In the genomic region with DNA sequence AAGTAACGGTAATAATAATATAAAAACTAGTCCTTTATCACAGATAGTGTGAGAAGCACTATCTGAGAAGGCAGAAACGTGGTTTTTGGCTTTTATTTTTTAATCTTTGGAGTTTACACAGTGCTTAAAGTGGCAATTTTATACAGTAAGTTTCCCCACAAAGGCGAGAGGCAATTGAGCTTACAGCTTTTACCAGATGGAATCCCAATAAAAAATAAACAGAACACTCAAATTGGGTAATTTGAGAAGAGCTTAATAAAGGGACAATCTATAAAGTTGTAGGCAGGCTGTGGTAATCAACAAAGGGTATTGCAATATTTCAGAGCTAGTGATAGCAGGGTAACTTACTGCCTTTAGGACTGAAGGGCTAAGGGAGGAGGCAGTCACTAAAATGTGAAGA, we compare ENCODE assay signal across 3 cellular contexts.
DNase-seq lines count a peak whose midpoint lies in the region; ATAC-seq, FAIRE-seq and TF ChIP-seq lines count a peak whose summit lies in the region.
"Not testable (repeated sequence)": the region's sequence is repeated elsewhere in the genome, so short reads cannot be mapped to it uniquely, and the experiment has no call there.

No MANE protein-coding gene starts in this region.

- not testable (repeated sequence) for TF ChIP-seq RAD21 in K562 (CRISPR knock-in tag; conservative IDR thresholded peaks at IDR 0.05 in 1 of 2, IDR thresholded peaks at IDR 0.05 in 1 of 2)

- CTCF ChIA-PET in HEK293 (lab: Yijun Ruan, JAX); HEK293T (lab: Yijun Ruan, JAX); K562 (lab: Yijun Ruan, JAX; ENCODE audit: low intra/inter-chr PET ratio): not testable (repeated sequence)

- peak; percentile 23; the same call in 1 of the 3 replicates for ATAC-seq in K562

- TF ChIP-seq POLR2A in K562 (conservative IDR thresholded peaks at IDR 0.05): not testable (repeated sequence)

- H3K9me3 ChIP-seq in HEK293 (ENCODE audit: control insufficient read depth, insufficient read depth, low read depth, low read length); K562 (replicated peaks; ENCODE audit: control insufficient read depth, insufficient read depth, low read depth, low read length): not testable (repeated sequence)

- not testable (repeated sequence) for H3K27me3 ChIP-seq in K562 (ENCODE audit: control insufficient read depth in 2 of 2, insufficient read depth in 2 of 2, low read length in 2 of 2)

- not testable (repeated sequence) for H3K36me3 ChIP-seq in HEK293 (ENCODE audit: control insufficient read depth in 2 of 2, insufficient read depth in 1 of 2, low read length in 2 of 2); K562 (ENCODE audit: control insufficient read depth, insufficient read depth, low read length)

- 0% methylated on average over 1 of the region's 3 CpGs for WGBS in K562 (ENCODE audit: insufficient coverage, low coverage, missing lambda C conversion rate)

- not testable (repeated sequence) for H3K4me3 ChIP-seq in HEK293 (ENCODE audit: low read depth, low read length); K562

- not testable (repeated sequence) for H3K27ac ChIP-seq in HEK293 (ENCODE audit: extremely low read depth, low read depth, low read length); K562 (ENCODE audit: extremely low read depth, low read depth, low read length)

- in situ Hi-C loops in K562 (cut with MboI): not testable (repeated sequence)

- not testable (repeated sequence) for H2AFZ ChIP-seq in K562 (ENCODE audit: low read depth, low read length)

- not testable (repeated sequence) for H4K20me1 ChIP-seq in K562 (replicated peaks; ENCODE audit: control insufficient read depth, insufficient read depth, low read length)

- intact Hi-C loops in K562 (cut with micrococcal nuclease): not testable (repeated sequence)

- not testable (repeated sequence) for H3K4me1 ChIP-seq in HEK293 (ENCODE audit: control insufficient read depth, insufficient read depth, low read length); K562 (replicated peaks in 1 of 2; ENCODE audit: control insufficient read depth in 2 of 2, insufficient read depth in 2 of 2, low read length in 2 of 2)

- H3K9ac ChIP-seq in K562 (ENCODE audit: insufficient read depth in 1 of 2, low read depth in 2 of 2, low read length in 2 of 2): not testable (repeated sequence)

- not testable (repeated sequence) for H3K9me1 ChIP-seq in K562 (ENCODE audit: control insufficient read depth, insufficient read depth, low read length)

- not testable (repeated sequence) for TF ChIP-seq EP300 in K562 (IDR thresholded peaks at IDR 0.05; ENCODE audit: low read length)

- H3K4me2 ChIP-seq in K562 (ENCODE audit: insufficient read depth, low read length): not testable (repeated sequence)

- H3K79me2 ChIP-seq in K562 (ENCODE audit: control insufficient read depth, insufficient read depth, low read length): not testable (repeated sequence)

- not testable (repeated sequence) for DNase-seq in HEK293T (ENCODE audit: extremely low spot score); K562 (ENCODE audit: extremely low read depth in 1 of 4, low spot score in 3 of 4)

- POLR2A ChIA-PET in HEK293 (lab: Yijun Ruan, JAX); HEK293T (lab: Yijun Ruan, JAX); K562 (lab: Yijun Ruan, JAX): not testable (repeated sequence)

- not testable (repeated sequence) for BruUV-seq in K562 (replicated peaks; lab: Mats Ljungman, UMichigan)

- FAIRE-seq in K562 (lab: Jason Lieb, UNC): not testable (repeated sequence)

- not testable (repeated sequence) for TF ChIP-seq CTCF in HEK293 (tag by site-specific recombination; IDR thresholded peaks at IDR 0.05); K562 (IDR thresholded peaks at IDR 0.05 in 2 of 3, conservative IDR thresholded peaks at IDR 0.05 in 1 of 3; ENCODE audit: insufficient read depth in 2 of 3, low read depth in 1 of 3, low read length in 3 of 3)

TF ChIP-seq in HEK293, 187 proteins besides CTCF, POLR2A, EP300 and RAD21 (continues in another document):
- TF ChIP-seq OVOL3 (tag by site-specific recombination; IDR thresholded peaks at IDR 0.05) (peak; percentile 86), ZFP69B (tag by site-specific recombination; IDR thresholded peaks at IDR 0.05) (peak; percentile 83), IKZF3 (tag by site-specific recombination; IDR thresholded peaks at IDR 0.05) (0 out of 2 replicates have a peak, but pooled peaks have one; percentile 48), WT1 (tag by site-specific recombination; IDR thresholded peaks at IDR 0.05) (peak; percentile 42; the same call in 1 of the 2 replicates), FEZF1 (tag by site-specific recombination; IDR thresholded peaks at IDR 0.05) (peak; percentile 92)
- TF ChIP-seq, protein P1, sequence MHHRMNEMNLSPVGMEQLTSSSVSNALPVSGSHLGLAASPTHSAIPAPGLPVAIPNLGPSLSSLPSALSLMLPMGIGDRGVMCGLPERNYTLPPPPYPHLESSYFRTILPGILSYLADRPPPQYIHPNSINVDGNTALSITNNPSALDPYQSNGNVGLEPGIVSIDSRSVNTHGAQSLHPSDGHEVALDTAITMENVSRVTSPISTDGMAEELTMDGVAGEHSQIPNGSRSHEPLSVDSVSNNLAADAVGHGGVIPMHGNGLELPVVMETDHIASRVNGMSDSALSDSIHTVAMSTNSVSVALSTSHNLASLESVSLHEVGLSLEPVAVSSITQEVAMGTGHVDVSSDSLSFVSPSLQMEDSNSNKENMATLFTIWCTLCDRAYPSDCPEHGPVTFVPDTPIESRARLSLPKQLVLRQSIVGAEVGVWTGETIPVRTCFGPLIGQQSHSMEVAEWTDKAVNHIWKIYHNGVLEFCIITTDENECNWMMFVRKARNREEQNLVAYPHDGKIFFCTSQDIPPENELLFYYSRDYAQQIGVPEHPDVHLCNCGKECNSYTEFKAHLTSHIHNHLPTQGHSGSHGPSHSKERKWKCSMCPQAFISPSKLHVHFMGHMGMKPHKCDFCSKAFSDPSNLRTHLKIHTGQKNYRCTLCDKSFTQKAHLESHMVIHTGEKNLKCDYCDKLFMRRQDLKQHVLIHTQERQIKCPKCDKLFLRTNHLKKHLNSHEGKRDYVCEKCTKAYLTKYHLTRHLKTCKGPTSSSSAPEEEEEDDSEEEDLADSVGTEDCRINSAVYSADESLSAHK (tag by site-specific recombination; IDR thresholded peaks at IDR 0.05): peak; percentile 83

TF ChIP-seq in HEK293T, 16 proteins besides CTCF, POLR2A, EP300 and RAD21:
- TF ChIP-seq, protein P2, sequence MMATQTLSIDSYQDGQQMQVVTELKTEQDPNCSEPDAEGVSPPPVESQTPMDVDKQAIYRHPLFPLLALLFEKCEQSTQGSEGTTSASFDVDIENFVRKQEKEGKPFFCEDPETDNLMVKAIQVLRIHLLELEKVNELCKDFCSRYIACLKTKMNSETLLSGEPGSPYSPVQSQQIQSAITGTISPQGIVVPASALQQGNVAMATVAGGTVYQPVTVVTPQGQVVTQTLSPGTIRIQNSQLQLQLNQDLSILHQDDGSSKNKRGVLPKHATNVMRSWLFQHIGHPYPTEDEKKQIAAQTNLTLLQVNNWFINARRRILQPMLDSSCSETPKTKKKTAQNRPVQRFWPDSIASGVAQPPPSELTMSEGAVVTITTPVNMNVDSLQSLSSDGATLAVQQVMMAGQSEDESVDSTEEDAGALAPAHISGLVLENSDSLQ (IDR thresholded peaks at IDR 0.05): 0 out of 2 replicates have a peak, but pooled peaks have one; percentile 15
